Comparison of ENCODE assay signal across 19 cellular contexts in genomic region chr21:17002628-17003027, GRCh38.
DNase-seq lines count a peak whose midpoint lies in the region; ATAC-seq and TF ChIP-seq lines count a peak whose summit lies in the region.
"Had no signal": no experiment of that assay in that cellular context is flagged by ENCODE, and none has a peak within 500 bp of the region (broad histone marks: within the 10 kb centered on the region; RNA-seq: fewer than 3 reads in every experiment).

No MANE protein-coding gene starts in this region.

- no peak for ATAC-seq in HG03571 (IDR thresholded peaks at IDR 0.05; ENCODE audit: unreplicated experiment)
- ATAC-seq: left ventricle myocardium superior, sciatic nerve had no signal

- H3K27me3 ChIP-seq in HUES48 (ENCODE audit: control insufficient read depth, insufficient read depth, low read length) (no peaks in the 10 kb centered on the region), mesenchymal stem cell (ENCODE audit: control insufficient read depth in 1 of 2, insufficient read depth in 1 of 2, low read length in 2 of 2) (no peaks in the 10 kb centered on the region)
- H3K27me3 ChIP-seq: Peyer's patch had no signal

- H3K9ac ChIP-seq in HUES48 (ENCODE audit: low read depth, low read length) (no peak overlapping the region), mesenchymal stem cell (ENCODE audit: low read length) (no peak overlapping the region)
- H3K9ac ChIP-seq: parathyroid adenoma had no signal

- H3K4me1 ChIP-seq in HUES48 (ENCODE audit: control insufficient read depth, insufficient read depth, low read length) (peaks cover 26% of the 10 kb centered on the region), mesenchymal stem cell (ENCODE audit: control insufficient read depth, insufficient read depth, low read depth, low read length) (no peaks in the 10 kb centered on the region)
- H3K4me1 ChIP-seq: parathyroid adenoma, Peyer's patch had no signal

- H3K27ac ChIP-seq in HUES48 (ENCODE audit: low read depth, low read length), result peak overlapping the region; percentile 62
- peak overlapping the region; percentile 79 for H3K27ac ChIP-seq in mesenchymal stem cell (ENCODE audit: low read length, poor library complexity, severe bottlenecking)
- H3K27ac ChIP-seq: parathyroid adenoma, Peyer's patch had no signal

- H3K4me3 ChIP-seq in HUES48 (ENCODE audit: low read depth, low read length) (no peak overlapping the region), mesenchymal stem cell (ENCODE audit: insufficient read depth in 1 of 2, low read depth in 1 of 2, low read length in 2 of 2) (no peak overlapping the region)
- H3K4me3 ChIP-seq: Peyer's patch had no signal

- H2AFZ ChIP-seq in mesenchymal stem cell (ENCODE audit: low read depth, low read length), result no peak overlapping the region
- H2AFZ ChIP-seq: parathyroid adenoma had no signal

- peaks cover 14% of the 10 kb centered on the region for H3K9me3 ChIP-seq in HUES48 (ENCODE audit: control insufficient read depth, insufficient read depth, low read length)
- H3K9me3 ChIP-seq in mesenchymal stem cell (ENCODE audit: control insufficient read depth, low read length), result no peaks in the 10 kb centered on the region

- no peak overlapping the region for H3K14ac ChIP-seq in mesenchymal stem cell (ENCODE audit: low read length in 2 of 2)

- H3K4me2 ChIP-seq in mesenchymal stem cell (ENCODE audit: low read length, poor library complexity, severe bottlenecking), result no peak overlapping the region

- H2AK5ac ChIP-seq in mesenchymal stem cell (ENCODE audit: low read length, severe bottlenecking), result peak overlapping the region; percentile 10

- H3K4ac ChIP-seq in mesenchymal stem cell (ENCODE audit: low read depth in 1 of 2, low read length in 2 of 2), result no peak overlapping the region

- H2BK120ac ChIP-seq in mesenchymal stem cell (ENCODE audit: low read depth, low read length), result no peak overlapping the region

- H3K27ac Mint-ChIP-seq in type B pancreatic cell, result peak overlapping the region; percentile 18
- H3K27ac Mint-ChIP-seq: activated naive CD8-positive, alpha-beta T cell treated with anti-CD3 and anti-CD28 coated beads for 36 hours; CD8-positive, alpha-beta memory T cell had no signal

- no peak overlapping the region for H2BK15ac ChIP-seq in mesenchymal stem cell (ENCODE audit: low read depth, poor library complexity, severe bottlenecking)

- H3K18ac ChIP-seq in mesenchymal stem cell (ENCODE audit: low read depth in 1 of 2, low read length in 2 of 2), result no peak overlapping the region

- no peak overlapping the region for H4K8ac ChIP-seq in mesenchymal stem cell (ENCODE audit: low read length)

- DNase-seq in astrocyte of the hippocampus (ENCODE audit: low read depth, low spot score) (peak; percentile 20), mesenchymal stem cell (no peak), type B pancreatic cell (ENCODE audit: extremely low spot score, unreplicated experiment) (no peak), activated gamma-delta T cell treated with Interleukin-2 at 50 U/mL for 16 hours (no peak), DMS79 treated with DMSO at 0.1 percent for 48 hours (lab: John Stamatoyannopoulos, UW) (no peak)
- DNase-seq: activated CD4-positive, alpha-beta T cell treated with anti-CD3 and anti-CD28 coated beads for 1 hour; activated naive CD8-positive, alpha-beta T cell treated with anti-CD3 and anti-CD28 coated beads for 36 hours; CD8-positive, alpha-beta memory T cell; glutamatergic neuron; left ventricle myocardium superior; NCI-H2029 treated with DMSO at 0.1 percent for 48 hours; NCI-H446 treated with DMSO at 0.1 percent for 48 hours; Peyer's patch; stimulated activated naive CD4-positive, alpha-beta T cell; T-helper 9 cell had no signal

- H2BK12ac ChIP-seq in mesenchymal stem cell (ENCODE audit: low read length in 2 of 2), result no peak overlapping the region

- no peaks in the 10 kb centered on the region for H3K36me3 Mint-ChIP-seq in type B pancreatic cell
- H3K36me3 Mint-ChIP-seq: activated naive CD8-positive, alpha-beta T cell treated with anti-CD3 and anti-CD28 coated beads for 36 hours; CD8-positive, alpha-beta memory T cell had no signal

- no CpG with 5 or more reads among the region's 1 CpG for WGBS in mesenchymal stem cell

- H3K36me3 ChIP-seq in HUES48 (ENCODE audit: control insufficient read depth, insufficient read depth, low read length) (no peaks in the 10 kb centered on the region), mesenchymal stem cell (ENCODE audit: control insufficient read depth in 1 of 2, insufficient read depth in 2 of 2, low read depth in 1 of 2, low read length in 2 of 2) (no peaks in the 10 kb centered on the region)
- H3K36me3 ChIP-seq: Peyer's patch had no signal

- peaks cover 16% of the 10 kb centered on the region for H3K4me1 Mint-ChIP-seq in type B pancreatic cell (ENCODE audit: unreplicated experiment)
- H3K4me1 Mint-ChIP-seq: activated naive CD8-positive, alpha-beta T cell treated with anti-CD3 and anti-CD28 coated beads for 36 hours; CD8-positive, alpha-beta memory T cell had no signal

- H3K4me3 Mint-ChIP-seq in type B pancreatic cell, result peak overlapping the region; percentile 40
- H3K4me3 Mint-ChIP-seq: activated naive CD8-positive, alpha-beta T cell treated with anti-CD3 and anti-CD28 coated beads for 36 hours; CD8-positive, alpha-beta memory T cell had no signal

- H3K79me1 ChIP-seq in mesenchymal stem cell (replicated peaks; ENCODE audit: low read length, poor library complexity, severe bottlenecking), result no peaks in the 10 kb centered on the region

- no peak overlapping the region for H4K91ac ChIP-seq in mesenchymal stem cell (ENCODE audit: low read length)

- H3K23ac ChIP-seq in mesenchymal stem cell (ENCODE audit: low read length in 2 of 2), result no peak overlapping the region

- no peak for TF ChIP-seq CTCF in type B pancreatic cell (conservative IDR thresholded peaks at IDR 0.05)

- no peak overlapping the region for H2BK5ac ChIP-seq in mesenchymal stem cell (ENCODE audit: low read depth, low read length, poor library complexity, severe bottlenecking)

- peaks cover 11% of the 10 kb centered on the region for H3K9me3 Mint-ChIP-seq in type B pancreatic cell

- no peaks in the 10 kb centered on the region for H3K27me3 Mint-ChIP-seq in type B pancreatic cell
- H3K27me3 Mint-ChIP-seq: activated naive CD8-positive, alpha-beta T cell treated with anti-CD3 and anti-CD28 coated beads for 36 hours; CD8-positive, alpha-beta memory T cell had no signal
